ENCODE assay signal across 1 cellular context in the genomic region with DNA sequence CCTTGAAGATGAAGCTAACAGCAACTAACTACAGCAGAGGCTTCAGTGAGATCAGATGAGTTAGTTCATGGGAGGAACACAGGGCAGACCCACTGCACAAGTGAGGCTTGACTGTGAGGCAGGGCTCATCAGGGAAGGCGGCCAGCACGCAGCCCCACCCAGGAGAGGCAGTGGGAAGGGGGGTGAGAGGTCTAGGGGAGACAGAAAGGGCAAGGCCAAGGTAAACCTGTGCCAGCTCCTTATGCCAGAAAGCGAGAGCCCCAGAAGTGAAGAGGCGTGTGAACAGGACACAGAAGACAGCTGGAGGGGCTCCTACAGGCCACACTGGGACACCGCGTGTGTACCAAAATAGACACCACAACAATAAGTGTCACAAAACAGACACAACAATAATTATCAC.
A peak's percentile ranks its signal among the peaks of the same experiment; 100 is the strongest.
TF ChIP-seq lines count a peak whose summit lies in the region.

No MANE protein-coding gene starts in this region.

TF ChIP-seq in HepG2, 621 proteins besides CTCF, POLR2A, EP300 and RAD21 (continued from another document):
- TF ChIP-seq ZNF777 (CRISPR knock-in tag; IDR thresholded peaks at IDR 0.05) (no peak), NCOA5 (CRISPR knock-in tag; IDR thresholded peaks at IDR 0.05) (no peak), KLF6 (CRISPR knock-in tag; IDR thresholded peaks at IDR 0.05) (no peak), ZSCAN9 (CRISPR knock-in tag; IDR thresholded peaks at IDR 0.05; ENCODE audit: borderline replicate concordance) (no peak), RBM22 (optimal IDR thresholded peaks at IDR 0.05; ENCODE audit: low read length) (peak; percentile 96), POLR2AphosphoS2 (IDR thresholded peaks at IDR 0.05; ENCODE audit: low read depth, low read length) (peak; percentile 85; the same call in 1 of the 2 replicates), ZFP36L1 (CRISPR knock-in tag; IDR thresholded peaks at IDR 0.05) (no peak), RAD51 (IDR thresholded peaks at IDR 0.05; ENCODE audit: borderline replicate concordance) (no peak), PITX1 (CRISPR knock-in tag; IDR thresholded peaks at IDR 0.05) (no peak), PHF21A (CRISPR knock-in tag; IDR thresholded peaks at IDR 0.05) (no peak), POLR2G (IDR thresholded peaks at IDR 0.05; ENCODE audit: low read depth, low read length) (peak; percentile 22; the same call in 1 of the 2 replicates), ZMAT3 (CRISPR knock-in tag; conservative IDR thresholded peaks at IDR 0.05) (no peak), GATAD1 (CRISPR knock-in tag; IDR thresholded peaks at IDR 0.05) (no peak), MEIS2 (CRISPR knock-in tag; IDR thresholded peaks at IDR 0.05) (no peak)
- TF ChIP-seq, protein P1, sequence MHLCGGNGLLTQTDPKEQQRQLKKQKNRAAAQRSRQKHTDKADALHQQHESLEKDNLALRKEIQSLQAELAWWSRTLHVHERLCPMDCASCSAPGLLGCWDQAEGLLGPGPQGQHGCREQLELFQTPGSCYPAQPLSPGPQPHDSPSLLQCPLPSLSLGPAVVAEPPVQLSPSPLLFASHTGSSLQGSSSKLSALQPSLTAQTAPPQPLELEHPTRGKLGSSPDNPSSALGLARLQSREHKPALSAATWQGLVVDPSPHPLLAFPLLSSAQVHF (CRISPR knock-in tag; IDR thresholded peaks at IDR 0.05), result 0 out of 2 replicates have a peak, but pooled peaks have one; percentile 29
- TF ChIP-seq, protein P2, sequence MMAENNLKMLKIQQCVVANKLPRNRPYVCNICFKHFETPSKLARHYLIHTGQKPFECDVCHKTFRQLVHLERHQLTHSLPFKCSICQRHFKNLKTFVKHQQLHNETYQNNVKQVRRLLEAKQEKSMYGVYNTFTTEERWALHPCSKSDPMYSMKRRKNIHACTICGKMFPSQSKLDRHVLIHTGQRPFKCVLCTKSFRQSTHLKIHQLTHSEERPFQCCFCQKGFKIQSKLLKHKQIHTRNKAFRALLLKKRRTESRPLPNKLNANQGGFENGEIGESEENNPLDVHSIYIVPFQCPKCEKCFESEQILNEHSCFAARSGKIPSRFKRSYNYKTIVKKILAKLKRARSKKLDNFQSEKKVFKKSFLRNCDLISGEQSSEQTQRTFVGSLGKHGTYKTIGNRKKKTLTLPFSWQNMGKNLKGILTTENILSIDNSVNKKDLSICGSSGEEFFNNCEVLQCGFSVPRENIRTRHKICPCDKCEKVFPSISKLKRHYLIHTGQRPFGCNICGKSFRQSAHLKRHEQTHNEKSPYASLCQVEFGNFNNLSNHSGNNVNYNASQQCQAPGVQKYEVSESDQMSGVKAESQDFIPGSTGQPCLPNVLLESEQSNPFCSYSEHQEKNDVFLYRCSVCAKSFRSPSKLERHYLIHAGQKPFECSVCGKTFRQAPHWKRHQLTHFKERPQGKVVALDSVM (CRISPR knock-in tag; IDR thresholded peaks at IDR 0.05), result no peak
- TF ChIP-seq, protein P3, sequence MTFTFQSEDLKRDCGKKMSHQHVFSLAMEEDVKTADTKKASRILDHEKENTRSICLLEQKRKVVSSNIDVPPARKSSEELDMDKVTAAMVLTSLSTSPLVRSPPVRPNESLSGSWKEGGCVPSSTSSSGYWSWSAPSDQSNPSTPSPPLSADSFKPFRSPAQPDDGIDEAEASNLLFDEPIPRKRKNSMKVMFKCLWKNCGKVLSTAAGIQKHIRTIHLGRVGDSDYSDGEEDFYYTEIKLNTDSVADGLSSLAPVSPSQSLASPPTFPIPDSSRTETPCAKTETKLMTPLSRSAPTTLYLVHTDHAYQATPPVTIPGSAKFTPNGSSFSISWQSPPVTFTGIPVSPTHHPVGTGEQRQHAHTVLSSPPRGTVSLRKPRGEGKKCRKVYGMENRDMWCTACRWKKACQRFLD (CRISPR knock-in tag; IDR thresholded peaks at IDR 0.05; ENCODE audit: borderline replicate concordance), result no peak
- TF ChIP-seq, protein P4, sequence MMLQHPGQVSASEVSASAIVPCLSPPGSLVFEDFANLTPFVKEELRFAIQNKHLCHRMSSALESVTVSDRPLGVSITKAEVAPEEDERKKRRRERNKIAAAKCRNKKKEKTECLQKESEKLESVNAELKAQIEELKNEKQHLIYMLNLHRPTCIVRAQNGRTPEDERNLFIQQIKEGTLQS (CRISPR knock-in tag; IDR thresholded peaks at IDR 0.05), result no peak
- TF ChIP-seq, protein P5, sequence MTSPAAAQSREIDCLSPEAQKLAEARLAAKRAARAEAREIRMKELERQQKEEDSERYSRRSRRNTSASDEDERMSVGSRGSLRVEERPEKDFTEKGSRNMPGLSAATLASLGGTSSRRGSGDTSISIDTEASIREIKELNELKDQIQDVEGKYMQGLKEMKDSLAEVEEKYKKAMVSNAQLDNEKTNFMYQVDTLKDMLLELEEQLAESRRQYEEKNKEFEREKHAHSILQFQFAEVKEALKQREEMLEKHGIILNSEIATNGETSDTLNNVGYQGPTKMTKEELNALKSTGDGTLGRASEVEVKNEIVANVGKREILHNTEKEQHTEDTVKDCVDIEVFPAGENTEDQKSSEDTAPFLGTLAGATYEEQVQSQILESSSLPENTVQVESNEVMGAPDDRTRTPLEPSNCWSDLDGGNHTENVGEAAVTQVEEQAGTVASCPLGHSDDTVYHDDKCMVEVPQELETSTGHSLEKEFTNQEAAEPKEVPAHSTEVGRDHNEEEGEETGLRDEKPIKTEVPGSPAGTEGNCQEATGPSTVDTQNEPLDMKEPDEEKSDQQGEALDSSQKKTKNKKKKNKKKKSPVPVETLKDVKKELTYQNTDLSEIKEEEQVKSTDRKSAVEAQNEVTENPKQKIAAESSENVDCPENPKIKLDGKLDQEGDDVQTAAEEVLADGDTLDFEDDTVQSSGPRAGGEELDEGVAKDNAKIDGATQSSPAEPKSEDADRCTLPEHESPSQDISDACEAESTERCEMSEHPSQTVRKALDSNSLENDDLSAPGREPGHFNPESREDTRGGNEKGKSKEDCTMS (CRISPR knock-in tag; conservative IDR thresholded peaks at IDR 0.05), result no peak
- TF ChIP-seq, protein P6, sequence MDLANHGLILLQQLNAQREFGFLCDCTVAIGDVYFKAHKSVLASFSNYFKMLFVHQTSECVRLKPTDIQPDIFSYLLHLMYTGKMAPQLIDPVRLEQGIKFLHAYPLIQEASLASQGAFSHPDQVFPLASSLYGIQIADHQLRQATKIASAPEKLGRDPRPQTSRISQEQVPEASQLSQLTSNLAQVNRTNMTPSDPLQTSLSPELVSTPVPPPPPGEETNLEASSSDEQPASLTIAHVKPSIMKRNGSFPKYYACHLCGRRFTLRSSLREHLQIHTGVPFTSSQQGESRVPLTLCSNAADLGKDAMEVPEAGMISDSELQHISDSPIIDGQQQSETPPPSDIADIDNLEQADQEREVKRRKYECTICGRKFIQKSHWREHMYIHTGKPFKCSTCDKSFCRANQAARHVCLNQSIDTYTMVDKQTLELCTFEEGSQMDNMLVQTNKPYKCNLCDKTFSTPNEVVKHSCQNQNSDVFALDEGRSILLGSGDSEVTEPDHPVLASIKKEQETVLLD (CRISPR knock-in tag; IDR thresholded peaks at IDR 0.05; ENCODE audit: low read depth), result no peak
